In genomic region chr3:65534825-65535224, GRCh38 we compare ENCODE assay signal across 22 cellular contexts.
"Had no signal": no experiment of that assay in that cellular context is flagged by ENCODE, and none has a peak within 500 bp of the region (broad histone marks: within the 10 kb centered on the region; RNA-seq: fewer than 3 reads in every experiment).

No MANE protein-coding gene starts in this region.

- H3K4me3 ChIP-seq: gastroesophageal sphincter, mucosa of descending colon, neural progenitor cell, thyroid gland had no signal

- H3K36me3 ChIP-seq: brain microvascular endothelial cell, gastroesophageal sphincter, neural progenitor cell, thyroid gland had no signal

- H3K27me3 ChIP-seq: brain microvascular endothelial cell, gastroesophageal sphincter, neural progenitor cell, thyroid gland had no signal

- DNase-seq: activated CD4-positive, alpha-beta T cell treated with anti-CD3 and anti-CD28 coated beads, Interleukin-2, amount 10 ng/mL, durations not matched to agents 7 days and 5 days; activated CD8-positive, alpha-beta memory T cell treated with anti-CD3 and anti-CD28 coated beads for 24 hours; activated CD8-positive, alpha-beta memory T cell treated with anti-CD3 and anti-CD28 coated beads, Interleukin-2, amount 50 U/mL, for 48 hours; activated effector memory CD4-positive, alpha-beta T cell treated with Interleukin-2 at 50 U/mL for 16 hours; activated naive CD4-positive, alpha-beta T cell treated with anti-CD3 and anti-CD28 coated beads, Interleukin-2, amount 50 U/mL, for 16 hours; activated T-cell treated with anti-CD3 and anti-CD28 coated beads, Interleukin-2, amount 50 U/mL, for 48 hours; aorta; brain microvascular endothelial cell; effector CD8-positive, alpha-beta T cell; immature natural killer cell; kidney glomerular epithelial cell; mesenchymal stem cell; mucosa of descending colon; naive thymus-derived CD4-positive, alpha-beta T cell; right cardiac atrium; stimulated activated CD4-positive, alpha-beta T cell treated with anti-CD3 and anti-CD28 coated beads, Interleukin-2, amount 100 ng/mL, for 24 hours; stimulated activated naive CD4-positive, alpha-beta T cell treated with Interleukin-2 at 50 U/mL for 16 hours; thyroid gland had no signal

- H3K4me1 ChIP-seq: thyroid gland had no signal

- H3K27ac ChIP-seq: brain microvascular endothelial cell, gastroesophageal sphincter, neural progenitor cell, thyroid gland had no signal

- H3K9me3 ChIP-seq: gastroesophageal sphincter, mucosa of descending colon, thyroid gland had no signal

- ATAC-seq: activated CD4-positive, CD25-positive, alpha-beta regulatory T cell treated with anti-CD3 and anti-CD28 coated beads, Interleukin-2, amount 50 U/mL, for 24 hours; esophagus mucosa; gastroesophageal sphincter; naive thymus-derived CD4-positive, alpha-beta T cell had no signal
